Comparison of ENCODE assay signal across 2 cellular contexts in the genomic region with DNA sequence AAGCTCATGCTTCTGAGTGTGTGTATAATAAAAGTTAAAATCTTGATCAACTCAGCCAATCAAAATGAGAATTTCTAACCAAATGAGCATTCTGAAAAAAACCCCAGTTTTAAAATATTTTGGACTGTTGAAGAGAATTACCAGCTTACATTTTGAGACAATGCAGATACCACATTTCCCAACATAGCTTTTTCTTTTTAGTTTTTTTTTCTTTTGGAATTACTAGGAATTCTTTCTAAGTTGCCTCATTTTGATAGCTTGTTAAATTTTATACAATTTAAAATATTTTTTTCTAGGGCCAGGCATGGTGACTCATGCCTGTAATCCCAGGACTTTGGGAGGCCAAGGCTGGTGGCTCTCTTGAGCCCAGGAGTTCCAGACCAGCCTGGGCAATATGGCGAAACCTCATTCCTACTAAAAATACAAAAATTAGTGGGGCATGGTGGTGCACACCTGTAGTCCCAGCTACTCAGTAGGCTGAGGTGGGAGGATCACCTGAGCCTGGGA.
TF ChIP-seq lines count a peak whose summit lies in the region.

No MANE protein-coding gene starts in this region.

TF ChIP-seq in SK-N-SH, 30 proteins besides CTCF, POLR2A, EP300 and RAD21 (continued from another document):
- TF ChIP-seq, protein P1, sequence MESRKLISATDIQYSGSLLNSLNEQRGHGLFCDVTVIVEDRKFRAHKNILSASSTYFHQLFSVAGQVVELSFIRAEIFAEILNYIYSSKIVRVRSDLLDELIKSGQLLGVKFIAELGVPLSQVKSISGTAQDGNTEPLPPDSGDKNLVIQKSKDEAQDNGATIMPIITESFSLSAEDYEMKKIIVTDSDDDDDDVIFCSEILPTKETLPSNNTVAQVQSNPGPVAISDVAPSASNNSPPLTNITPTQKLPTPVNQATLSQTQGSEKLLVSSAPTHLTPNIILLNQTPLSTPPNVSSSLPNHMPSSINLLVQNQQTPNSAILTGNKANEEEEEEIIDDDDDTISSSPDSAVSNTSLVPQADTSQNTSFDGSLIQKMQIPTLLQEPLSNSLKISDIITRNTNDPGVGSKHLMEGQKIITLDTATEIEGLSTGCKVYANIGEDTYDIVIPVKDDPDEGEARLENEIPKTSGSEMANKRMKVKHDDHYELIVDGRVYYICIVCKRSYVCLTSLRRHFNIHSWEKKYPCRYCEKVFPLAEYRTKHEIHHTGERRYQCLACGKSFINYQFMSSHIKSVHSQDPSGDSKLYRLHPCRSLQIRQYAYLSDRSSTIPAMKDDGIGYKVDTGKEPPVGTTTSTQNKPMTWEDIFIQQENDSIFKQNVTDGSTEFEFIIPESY (IDR thresholded peaks at IDR 0.05; ENCODE audit: borderline replicate concordance, low read depth) = no peak

TF ChIP-seq in SK-N-SH treated with all-trans-retinoic acid at 6 μM for 48 hours, 23 proteins besides CTCF, POLR2A, EP300 and RAD21 (continued from another document):
- TF ChIP-seq, protein P2, sequence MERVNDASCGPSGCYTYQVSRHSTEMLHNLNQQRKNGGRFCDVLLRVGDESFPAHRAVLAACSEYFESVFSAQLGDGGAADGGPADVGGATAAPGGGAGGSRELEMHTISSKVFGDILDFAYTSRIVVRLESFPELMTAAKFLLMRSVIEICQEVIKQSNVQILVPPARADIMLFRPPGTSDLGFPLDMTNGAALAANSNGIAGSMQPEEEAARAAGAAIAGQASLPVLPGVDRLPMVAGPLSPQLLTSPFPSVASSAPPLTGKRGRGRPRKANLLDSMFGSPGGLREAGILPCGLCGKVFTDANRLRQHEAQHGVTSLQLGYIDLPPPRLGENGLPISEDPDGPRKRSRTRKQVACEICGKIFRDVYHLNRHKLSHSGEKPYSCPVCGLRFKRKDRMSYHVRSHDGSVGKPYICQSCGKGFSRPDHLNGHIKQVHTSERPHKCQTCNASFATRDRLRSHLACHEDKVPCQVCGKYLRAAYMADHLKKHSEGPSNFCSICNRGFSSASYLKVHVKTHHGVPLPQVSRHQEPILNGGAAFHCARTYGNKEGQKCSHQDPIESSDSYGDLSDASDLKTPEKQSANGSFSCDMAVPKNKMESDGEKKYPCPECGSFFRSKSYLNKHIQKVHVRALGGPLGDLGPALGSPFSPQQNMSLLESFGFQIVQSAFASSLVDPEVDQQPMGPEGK (CRISPR knock-in tag; IDR thresholded peaks at IDR 0.05; ENCODE audit: borderline replicate concordance) = no peak
- TF ChIP-seq RARB (CRISPR knock-in tag; IDR thresholded peaks at IDR 0.05) (no peak), ZNF565 (CRISPR knock-in tag; conservative IDR thresholded peaks at IDR 0.05; ENCODE audit: low read depth) (no peak)
